17 cellular contexts compared by ENCODE assay signal in genomic region chr9:135306699-135307098, GRCh38.
"Had no signal": no experiment of that assay in that cellular context is flagged by ENCODE, and none has a peak within 500 bp of the region (broad histone marks: within the 10 kb centered on the region; RNA-seq: fewer than 3 reads in every experiment).

No MANE protein-coding gene starts in this region.

- H3K36me3 ChIP-seq: heart left ventricle, upper lobe of left lung, vagina had no signal

- H3K9me3 ChIP-seq: upper lobe of left lung, vagina had no signal

- H3K4me3 ChIP-seq: dorsolateral prefrontal cortex, heart left ventricle, upper lobe of left lung, vagina had no signal

- ATAC-seq: esophagus mucosa, heart left ventricle, left colon, right cardiac atrium had no signal

- H3K4me3 Mint-ChIP-seq: nephron had no signal

- H3K27me3 ChIP-seq: upper lobe of left lung, vagina had no signal

- H3K27ac Mint-ChIP-seq: naive B cell, nephron had no signal

- H3K4me1 Mint-ChIP-seq: nephron had no signal

- H3K27ac ChIP-seq: dorsolateral prefrontal cortex, heart left ventricle, upper lobe of left lung, vagina had no signal

- DNase-seq: cortex of kidney; dorsolateral prefrontal cortex; effector CD8-positive, alpha-beta T cell; heart left ventricle; hippocampal formation; left colon; mesendoderm; naive B cell; posterior cingulate gyrus; right cardiac atrium; small intestine; stimulated activated CD4-positive, alpha-beta T cell treated with anti-CD3 and anti-CD28 coated beads, Interleukin-12 subunit alpha, Interleukin-12 subunit beta, amount 100 ng/mL, for 4 hours; stimulated activated naive CD4-positive, alpha-beta T cell treated with Interleukin-2 at 50 U/mL for 16 hours; upper lobe of left lung had no signal

- H3K4me1 ChIP-seq: heart left ventricle, upper lobe of left lung had no signal
